25 cellular contexts compared by ENCODE assay signal in genomic region chr12:128513831-128514230, GRCh38.
A peak's percentile ranks its signal among the peaks of the same experiment; 100 is the strongest.
DNase-seq lines count a peak whose midpoint lies in the region; ATAC-seq, FAIRE-seq and TF ChIP-seq lines count a peak whose summit lies in the region.
"Had no signal": no experiment of that assay in that cellular context is flagged by ENCODE, and none has a peak within 500 bp of the region (broad histone marks: within the 10 kb centered on the region; RNA-seq: fewer than 3 reads in every experiment).

No MANE protein-coding gene starts in this region.

- H3K9me3 ChIP-seq in endodermal cell (ENCODE audit: control insufficient read depth, low read length) (no peaks in the 10 kb centered on the region), left lung (peaks cover 0 to 34% of the 10 kb centered on the region in 2 donors), psoas muscle (no peaks in the 10 kb centered on the region)
- H3K9me3 ChIP-seq: BE2C had no signal

- ATAC-seq in left lung (no peak), GM18520 (IDR thresholded peaks at IDR 0.05; ENCODE audit: unreplicated experiment) (no peak), psoas muscle (no peak)

- H3K27me3 ChIP-seq in endodermal cell (ENCODE audit: control insufficient read depth, insufficient read depth, low read length, poor library complexity, severe bottlenecking), result no peaks in the 10 kb centered on the region
- H3K27me3 ChIP-seq in left lung, result peaks cover 0 to 5% of the 10 kb centered on the region in 2 donors
- H3K27me3 ChIP-seq in psoas muscle (ENCODE audit: insufficient read depth in 3 of 3, low read length in 2 of 3), result no peaks in the 10 kb centered on the region
- H3K27me3 ChIP-seq: BE2C had no signal

- H3K4me3 ChIP-seq in endodermal cell (ENCODE audit: low read length) (no peak overlapping the region), left lung (no peak overlapping the region), psoas muscle (no peak overlapping the region)
- H3K4me3 ChIP-seq: BLaER1 treated with 17β-estradiol and CSF1 and Interleukin-3, amounts not matched to agents 10 nM and 100 nM; GM23248 had no signal

- no peak overlapping the region for H3K27ac Mint-ChIP-seq in endodermal cell
- H3K27ac Mint-ChIP-seq: CD14-positive monocyte; CD4-positive, alpha-beta T cell; CD8-positive, alpha-beta memory T cell had no signal

- no peaks in the 10 kb centered on the region for H3K4me1 ChIP-seq in endodermal cell (ENCODE audit: control insufficient read depth, insufficient read depth, low read length)
- no peaks in the 10 kb centered on the region for H3K4me1 ChIP-seq in left lung
- no peaks in the 10 kb centered on the region for H3K4me1 ChIP-seq in psoas muscle
- H3K4me1 ChIP-seq: BE2C had no signal

- H3K4me3 Mint-ChIP-seq in endodermal cell, result no peak overlapping the region
- H3K4me3 Mint-ChIP-seq: CD14-positive monocyte; CD4-positive, alpha-beta T cell; CD8-positive, alpha-beta memory T cell had no signal

- no peaks in the 10 kb centered on the region for H3K27me3 Mint-ChIP-seq in endodermal cell (ENCODE audit: insufficient read depth)
- H3K27me3 Mint-ChIP-seq: CD4-positive, alpha-beta T cell; CD8-positive, alpha-beta memory T cell had no signal

- no peak for TF ChIP-seq CTCF in endodermal cell (conservative IDR thresholded peaks at IDR 0.05)
- TF ChIP-seq CTCF in left lung (IDR thresholded peaks at IDR 0.05), result no peak
- no peak for TF ChIP-seq CTCF in psoas muscle (IDR thresholded peaks at IDR 0.05)

- DNase-seq in NCI-H82 (lab: John Stamatoyannopoulos, UW), result peak; percentile 33
- DNase-seq in NCI-H82 treated with DMSO at 0.1 percent for 48 hours (lab: John Stamatoyannopoulos, UW; ENCODE audit: unreplicated experiment), result no peak
- DNase-seq in anterior cingulate cortex (lab: John Stamatoyannopoulos, UW), result peak in 33 of 58 donors; percentile 2 to 80 (median 23)
- DNase-seq in endodermal cell, result peak; percentile 45
- no peak for DNase-seq in left lung
- DNase-seq in urothelium cell line (ENCODE audit: low spot score), result no peak
- DNase-seq in psoas muscle, result no peak
- DNase-seq: BE2C; CD4-positive, alpha-beta T cell; CD8-positive, alpha-beta memory T cell; DMS53; DMS79 treated with DMSO at 0.1 percent for 48 hours; GF-D8; GM23248; H7; HCEC 1CT had no signal

- H3K9me3 Mint-ChIP-seq in endodermal cell, result peaks cover 23% of the 10 kb centered on the region

- intact Hi-C loops in left lung (cut with DNase I), result no loop called here
- intact Hi-C loops in psoas muscle (cut with DNase I), result no loop called here

- no peaks in the 10 kb centered on the region for H3K36me3 Mint-ChIP-seq in endodermal cell (ENCODE audit: low read depth)
- H3K36me3 Mint-ChIP-seq: CD14-positive monocyte had no signal

- FAIRE-seq in urothelium cell line (lab: Jason Lieb, UNC), result no peak
- FAIRE-seq: A204.1, GM12891, GM18507, GM19239, H1 had no signal

- H3K27ac ChIP-seq in endodermal cell (ENCODE audit: low read depth, low read length) (peak overlapping the region; percentile 30), left lung (no peak overlapping the region), psoas muscle (no peak overlapping the region)
- H3K27ac ChIP-seq: 22Rv1; BLaER1 treated with 17β-estradiol and CSF1 and Interleukin-3, amounts not matched to agents 10 nM and 100 nM; GM23248 had no signal

- H3K9ac ChIP-seq in endodermal cell (ENCODE audit: extremely low read depth, low read length, poor library complexity, severe bottlenecking), result no peak overlapping the region
- H3K9ac ChIP-seq: BLaER1 treated with 17β-estradiol and CSF1 and Interleukin-3, amounts not matched to agents 10 nM and 100 nM; GM23248 had no signal

- no peaks in the 10 kb centered on the region for H3K36me3 ChIP-seq in endodermal cell (ENCODE audit: control insufficient read depth, insufficient read depth, low read length)
- H3K36me3 ChIP-seq in left lung, result no peaks in the 10 kb centered on the region
- no peaks in the 10 kb centered on the region for H3K36me3 ChIP-seq in psoas muscle (ENCODE audit: insufficient read depth in 1 of 2, low read depth in 1 of 2)
- H3K36me3 ChIP-seq: BE2C; BLaER1 treated with 17β-estradiol and CSF1 and Interleukin-3, amounts not matched to agents 10 nM and 100 nM had no signal

- WGBS in endodermal cell (ENCODE audit: insufficient coverage in 1 of 2, insufficient read length in 1 of 2), 2 experiments, result 79 to 83% methylated on average over 5 to 6 of the region's 6 CpGs
- WGBS in psoas muscle, 3 donors, result 29 to 62% (median 35%) methylated on average over 6 of the region's 6 CpGs

- H3K4me1 Mint-ChIP-seq in endodermal cell, result no peaks in the 10 kb centered on the region
- H3K4me1 Mint-ChIP-seq: CD14-positive monocyte; CD8-positive, alpha-beta memory T cell had no signal

Comparison
In these comparisons a context has a peak if more than half of its experiments do, and no peak if none do; other contexts are left out.
1. DNase-seq: peak in NCI-H82 (single experiment), anterior cingulate cortex (33 of 58) and endodermal cell (single experiment); none in NCI-H82 treated with DMSO at 0.1 percent for 48 hours (single experiment), left lung (0 of 2), urothelium cell line (single experiment) and psoas muscle (0 of 2).